8 cellular contexts compared by ENCODE assay signal in the genomic region with DNA sequence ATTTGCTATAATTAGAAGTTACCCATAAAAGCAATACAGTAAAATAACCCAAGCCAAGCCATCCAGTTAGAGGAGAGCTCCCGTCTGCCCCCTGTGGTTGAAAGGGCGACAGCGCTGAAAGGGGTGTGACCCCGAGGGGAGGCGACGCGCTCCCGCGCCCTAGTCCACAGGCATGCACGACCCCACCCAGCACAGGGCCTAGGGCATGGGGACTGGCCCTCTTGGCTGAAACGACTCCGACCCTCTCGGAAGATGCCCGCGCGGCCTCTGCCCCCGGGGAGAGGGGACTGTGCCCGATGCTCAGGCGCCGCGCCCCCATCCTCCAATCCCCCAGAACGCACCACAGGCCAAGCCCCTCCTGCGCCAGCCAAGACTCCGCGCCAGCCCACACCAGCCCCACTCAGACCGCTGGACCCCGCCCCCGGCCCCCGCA.
DNase-seq lines count a peak whose midpoint lies in the region; ATAC-seq and TF ChIP-seq lines count a peak whose summit lies in the region.

No MANE protein-coding gene starts in this region.

- POLR2A ChIA-PET in BJ (lab: Charles Lee), result no interaction called here

- peak overlapping the region; percentile 50 for H3K4me3 ChIP-seq in BJ (ENCODE audit: low read depth, low read length)
- H3K4me3 ChIP-seq in HUES6 (ENCODE audit: low read depth, low read length), result peak overlapping the region; percentile 91
- H3K4me3 ChIP-seq in fibroblast of villous mesenchyme (ENCODE audit: low read depth, low read length), result peak overlapping the region; percentile 57
- peak overlapping the region; percentile 57 for H3K4me3 ChIP-seq in osteoblast (ENCODE audit: insufficient read depth, low read length)
- peak overlapping the region; percentile 52 for H3K4me3 ChIP-seq in upper lobe of right lung

- H3K4me1 Mint-ChIP-seq in activated CD8-positive, alpha-beta memory T cell treated with anti-CD3 and anti-CD28 coated beads, Interleukin-2, amount 10 ng/mL, durations not matched to agents 7 days and 5 days, result peaks cover 8% of the 10 kb centered on the region

- H3K4me1 ChIP-seq in HUES6 (ENCODE audit: control insufficient read depth, insufficient read depth, low read length) (peaks cover 13% of the 10 kb centered on the region), osteoblast (ENCODE audit: insufficient read depth, low read length) (no peaks in the 10 kb centered on the region), upper lobe of right lung (peaks cover 6% of the 10 kb centered on the region)

- no peaks in the 10 kb centered on the region for H3K9me3 Mint-ChIP-seq in activated CD8-positive, alpha-beta memory T cell treated with anti-CD3 and anti-CD28 coated beads, Interleukin-2, amount 10 ng/mL, durations not matched to agents 7 days and 5 days (ENCODE audit: low read depth)

- no peaks in the 10 kb centered on the region for H3K79me2 ChIP-seq in osteoblast (ENCODE audit: insufficient read depth, low read length)

- H3K9me3 ChIP-seq in HUES6 (ENCODE audit: control insufficient read depth, insufficient read depth, low read depth, low read length), result no peaks in the 10 kb centered on the region
- H3K9me3 ChIP-seq in osteoblast (ENCODE audit: low read depth, low read length), result no peaks in the 10 kb centered on the region
- no peaks in the 10 kb centered on the region for H3K9me3 ChIP-seq in upper lobe of right lung

- H3K4me3 Mint-ChIP-seq in activated CD8-positive, alpha-beta memory T cell treated with anti-CD3 and anti-CD28 coated beads, Interleukin-2, amount 10 ng/mL, durations not matched to agents 7 days and 5 days, result peak overlapping the region; percentile 71

- H3K27ac Mint-ChIP-seq in activated CD8-positive, alpha-beta memory T cell treated with anti-CD3 and anti-CD28 coated beads, Interleukin-2, amount 10 ng/mL, durations not matched to agents 7 days and 5 days, result no peak overlapping the region

- no peaks in the 10 kb centered on the region for H3K36me3 ChIP-seq in BJ (ENCODE audit: control insufficient read depth, insufficient read depth, low read length)
- peaks cover 37% of the 10 kb centered on the region for H3K36me3 ChIP-seq in HUES6 (ENCODE audit: control insufficient read depth, insufficient read depth, low read length)
- H3K36me3 ChIP-seq in osteoblast (ENCODE audit: insufficient read depth, low read length), result no peaks in the 10 kb centered on the region
- H3K36me3 ChIP-seq in upper lobe of right lung, result no peaks in the 10 kb centered on the region

- no peaks in the 10 kb centered on the region for H4K20me1 ChIP-seq in osteoblast (ENCODE audit: insufficient read depth, low read length)

- H3K27me3 ChIP-seq in BJ (ENCODE audit: control insufficient read depth, insufficient read depth, low read length), result no peaks in the 10 kb centered on the region
- no peaks in the 10 kb centered on the region for H3K27me3 ChIP-seq in HUES6 (ENCODE audit: control insufficient read depth, insufficient read depth, low read length)
- no peaks in the 10 kb centered on the region for H3K27me3 ChIP-seq in osteoblast (ENCODE audit: insufficient read depth, low read length)
- no peaks in the 10 kb centered on the region for H3K27me3 ChIP-seq in upper lobe of right lung

- H3K36me3 Mint-ChIP-seq in activated CD8-positive, alpha-beta memory T cell treated with anti-CD3 and anti-CD28 coated beads, Interleukin-2, amount 10 ng/mL, durations not matched to agents 7 days and 5 days, result no peaks in the 10 kb centered on the region

- DNase-seq in BJ (ENCODE audit: low read depth) (no peak), fibroblast of villous mesenchyme (ENCODE audit: low read depth) (no peak), osteoblast (ENCODE audit: insufficient read length, low spot score, missing footprints) (peak; percentile 95), upper lobe of right lung (peak; percentile 79)
- DNase-seq in activated CD8-positive, alpha-beta memory T cell treated with anti-CD3 and anti-CD28 coated beads, Interleukin-2, amount 10 ng/mL, durations not matched to agents 7 days and 5 days, result peak; percentile 77

- no peaks in the 10 kb centered on the region for H3K27me3 Mint-ChIP-seq in activated CD8-positive, alpha-beta memory T cell treated with anti-CD3 and anti-CD28 coated beads, Interleukin-2, amount 10 ng/mL, durations not matched to agents 7 days and 5 days

- no peak overlapping the region for H2AFZ ChIP-seq in osteoblast (ENCODE audit: low read length)

- H3K27ac ChIP-seq in HUES6 (ENCODE audit: low read depth, low read length) (no peak overlapping the region), osteoblast (ENCODE audit: low read depth, low read length) (no peak overlapping the region), upper lobe of right lung (no peak overlapping the region)

- ATAC-seq in GM19455 (IDR thresholded peaks at IDR 0.05; ENCODE audit: unreplicated experiment) (peak; percentile 48), upper lobe of right lung (peak; percentile 59), HG02970 (IDR thresholded peaks at IDR 0.05; ENCODE audit: low FRiP score, unreplicated experiment) (no peak)
- ATAC-seq in activated CD8-positive, alpha-beta memory T cell treated with anti-CD3 and anti-CD28 coated beads, Interleukin-2, amount 10 ng/mL, durations not matched to agents 7 days and 5 days, result peak; percentile 70

- peak overlapping the region; percentile 55 for H3K9ac ChIP-seq in HUES6 (ENCODE audit: low read length)

- TF ChIP-seq CTCF in BJ (IDR thresholded peaks at IDR 0.05; ENCODE audit: insufficient read depth, low read depth, low read length) (peak; percentile 77), fibroblast of villous mesenchyme (IDR thresholded peaks at IDR 0.05; ENCODE audit: insufficient read depth, low read depth, low read length) (peak; percentile 63), osteoblast (IDR thresholded peaks at IDR 0.05; ENCODE audit: extremely low read depth, low read depth, low read length) (peak; percentile 61), upper lobe of right lung (IDR thresholded peaks at IDR 0.05) (peak; percentile 69)

- intact Hi-C loops in upper lobe of right lung (cut with DNase I), result no loop called here

- CTCF ChIA-PET in BJ (lab: Yijun Ruan, JAX), result interaction anchor here (0.6 to 7.6 kb wide), 9 partner anchors 9 to 197 kb away, joined by 3 to 87 read pairs (median 5); no protein-coding TSS in a partner anchor
- CTCF ChIA-PET in activated CD8-positive, alpha-beta memory T cell treated with anti-CD3 and anti-CD28 coated beads, Interleukin-2, amount 10 ng/mL, durations not matched to agents 7 days and 5 days (lab: Charles Lee), result interaction anchor here (0.6 to 10.8 kb wide), 41 partner anchors 8 to 419 kb away, joined by 3 to 176 read pairs (median 4); partner anchors contain the start of gene CSGALNACT2

- peak overlapping the region; percentile 79 for H3K4me2 ChIP-seq in osteoblast (ENCODE audit: insufficient read depth, low read length)

Comparison
In these comparisons a context has a peak if more than half of its experiments do, and no peak if none do; other contexts are left out.
1. DNase-seq: peak in activated CD8-positive, alpha-beta memory T cell treated with anti-CD3 and anti-CD28 coated beads, Interleukin-2, amount 10 ng/mL, durations not matched to agents 7 days and 5 days (single experiment), osteoblast (single experiment) and upper lobe of right lung (single experiment); none in BJ (single experiment) and fibroblast of villous mesenchyme (single experiment).
2. Peak in every context shown above with its lines, with median percentiles within 50 percentile points of each other: H3K4me3 ChIP-seq and CTCF ChIP-seq.